ENCODE assay signal across 1 cellular context in the genomic region with DNA sequence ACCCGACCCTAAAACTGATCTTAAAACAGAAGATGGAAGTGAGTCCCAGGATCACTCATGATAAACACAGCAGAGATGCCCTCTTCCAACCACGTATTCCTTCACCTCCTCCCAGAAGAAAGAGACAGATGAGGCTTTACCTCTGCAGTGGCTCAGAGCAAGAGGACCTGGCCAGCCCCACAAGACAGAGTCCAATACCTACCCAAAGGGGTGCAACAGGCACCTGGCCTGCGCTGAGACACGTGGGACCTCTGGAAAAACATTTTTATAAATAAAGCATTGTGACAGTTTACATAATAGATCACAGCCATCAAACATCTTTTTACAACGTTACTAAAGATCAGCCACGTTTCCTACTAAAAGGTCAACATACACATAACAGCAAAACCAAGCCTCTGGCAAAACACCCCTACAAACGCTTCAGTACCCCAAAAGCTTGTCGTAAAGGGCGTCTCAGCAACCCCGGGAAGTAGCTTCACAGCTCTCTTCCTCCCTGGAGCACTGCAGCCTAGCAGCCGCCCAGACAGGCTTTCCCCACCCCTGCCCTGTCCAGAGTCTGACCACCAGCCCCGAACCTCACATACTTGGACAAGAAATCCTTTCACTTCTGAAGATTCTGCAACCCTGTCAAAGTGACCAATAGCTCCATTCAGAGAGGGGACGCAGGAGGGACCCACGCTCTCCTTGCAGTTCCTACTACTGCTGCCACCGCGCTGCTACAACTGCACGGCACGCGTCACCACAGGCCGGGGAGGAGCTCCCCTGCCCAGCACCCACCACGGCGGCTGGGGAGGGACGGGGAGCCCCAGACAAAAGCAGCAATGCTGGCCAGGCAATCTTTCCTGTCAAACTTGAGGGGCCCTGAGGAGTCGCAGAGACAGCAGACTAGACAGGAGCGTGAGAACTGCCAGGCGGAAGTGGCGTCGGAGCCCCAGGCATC.
TF ChIP-seq lines count a peak whose summit lies in the region.

No MANE protein-coding gene starts in this region.

TF ChIP-seq in WTC11, 78 proteins besides CTCF, POLR2A, EP300 and RAD21 (continued from another document):
- TF ChIP-seq, protein P1, sequence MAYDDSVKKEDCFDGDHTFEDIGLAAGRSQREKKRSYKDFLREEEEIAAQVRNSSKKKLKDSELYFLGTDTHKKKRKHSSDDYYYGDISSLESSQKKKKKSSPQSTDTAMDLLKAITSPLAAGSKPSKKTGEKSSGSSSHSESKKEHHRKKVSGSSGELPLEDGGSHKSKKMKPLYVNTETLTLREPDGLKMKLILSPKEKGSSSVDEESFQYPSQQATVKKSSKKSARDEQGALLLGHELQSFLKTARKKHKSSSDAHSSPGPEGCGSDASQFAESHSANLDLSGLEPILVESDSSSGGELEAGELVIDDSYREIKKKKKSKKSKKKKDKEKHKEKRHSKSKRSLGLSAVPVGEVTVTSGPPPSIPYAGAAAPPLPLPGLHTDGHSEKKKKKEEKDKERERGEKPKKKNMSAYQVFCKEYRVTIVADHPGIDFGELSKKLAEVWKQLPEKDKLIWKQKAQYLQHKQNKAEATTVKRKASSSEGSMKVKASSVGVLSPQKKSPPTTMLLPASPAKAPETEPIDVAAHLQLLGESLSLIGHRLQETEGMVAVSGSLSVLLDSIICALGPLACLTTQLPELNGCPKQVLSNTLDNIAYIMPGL (CRISPR knock-in tag; IDR thresholded peaks at IDR 0.05) = no peak
- TF ChIP-seq, protein P2, sequence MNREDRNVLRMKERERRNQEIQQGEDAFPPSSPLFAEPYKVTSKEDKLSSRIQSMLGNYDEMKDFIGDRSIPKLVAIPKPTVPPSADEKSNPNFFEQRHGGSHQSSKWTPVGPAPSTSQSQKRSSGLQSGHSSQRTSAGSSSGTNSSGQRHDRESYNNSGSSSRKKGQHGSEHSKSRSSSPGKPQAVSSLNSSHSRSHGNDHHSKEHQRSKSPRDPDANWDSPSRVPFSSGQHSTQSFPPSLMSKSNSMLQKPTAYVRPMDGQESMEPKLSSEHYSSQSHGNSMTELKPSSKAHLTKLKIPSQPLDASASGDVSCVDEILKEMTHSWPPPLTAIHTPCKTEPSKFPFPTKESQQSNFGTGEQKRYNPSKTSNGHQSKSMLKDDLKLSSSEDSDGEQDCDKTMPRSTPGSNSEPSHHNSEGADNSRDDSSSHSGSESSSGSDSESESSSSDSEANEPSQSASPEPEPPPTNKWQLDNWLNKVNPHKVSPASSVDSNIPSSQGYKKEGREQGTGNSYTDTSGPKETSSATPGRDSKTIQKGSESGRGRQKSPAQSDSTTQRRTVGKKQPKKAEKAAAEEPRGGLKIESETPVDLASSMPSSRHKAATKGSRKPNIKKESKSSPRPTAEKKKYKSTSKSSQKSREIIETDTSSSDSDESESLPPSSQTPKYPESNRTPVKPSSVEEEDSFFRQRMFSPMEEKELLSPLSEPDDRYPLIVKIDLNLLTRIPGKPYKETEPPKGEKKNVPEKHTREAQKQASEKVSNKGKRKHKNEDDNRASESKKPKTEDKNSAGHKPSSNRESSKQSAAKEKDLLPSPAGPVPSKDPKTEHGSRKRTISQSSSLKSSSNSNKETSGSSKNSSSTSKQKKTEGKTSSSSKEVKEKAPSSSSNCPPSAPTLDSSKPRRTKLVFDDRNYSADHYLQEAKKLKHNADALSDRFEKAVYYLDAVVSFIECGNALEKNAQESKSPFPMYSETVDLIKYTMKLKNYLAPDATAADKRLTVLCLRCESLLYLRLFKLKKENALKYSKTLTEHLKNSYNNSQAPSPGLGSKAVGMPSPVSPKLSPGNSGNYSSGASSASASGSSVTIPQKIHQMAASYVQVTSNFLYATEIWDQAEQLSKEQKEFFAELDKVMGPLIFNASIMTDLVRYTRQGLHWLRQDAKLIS (CRISPR knock-in tag; IDR thresholded peaks at IDR 0.05; ENCODE audit: borderline replicate concordance) = no peak
- TF ChIP-seq PRRX2 (CRISPR knock-in tag; IDR thresholded peaks at IDR 0.05) (no peak), ZBTB21 (CRISPR knock-in tag; IDR thresholded peaks at IDR 0.05; ENCODE audit: borderline replicate concordance) (no peak), JUN (CRISPR knock-in tag; IDR thresholded peaks at IDR 0.05) (no peak)
- TF ChIP-seq, protein P3, sequence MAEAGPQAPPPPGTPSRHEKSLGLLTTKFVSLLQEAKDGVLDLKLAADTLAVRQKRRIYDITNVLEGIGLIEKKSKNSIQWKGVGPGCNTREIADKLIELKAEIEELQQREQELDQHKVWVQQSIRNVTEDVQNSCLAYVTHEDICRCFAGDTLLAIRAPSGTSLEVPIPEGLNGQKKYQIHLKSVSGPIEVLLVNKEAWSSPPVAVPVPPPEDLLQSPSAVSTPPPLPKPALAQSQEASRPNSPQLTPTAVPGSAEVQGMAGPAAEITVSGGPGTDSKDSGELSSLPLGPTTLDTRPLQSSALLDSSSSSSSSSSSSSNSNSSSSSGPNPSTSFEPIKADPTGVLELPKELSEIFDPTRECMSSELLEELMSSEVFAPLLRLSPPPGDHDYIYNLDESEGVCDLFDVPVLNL (CRISPR knock-in tag; IDR thresholded peaks at IDR 0.05; ENCODE audit: borderline replicate concordance, low read depth) = no peak
- TF ChIP-seq, protein P4, sequence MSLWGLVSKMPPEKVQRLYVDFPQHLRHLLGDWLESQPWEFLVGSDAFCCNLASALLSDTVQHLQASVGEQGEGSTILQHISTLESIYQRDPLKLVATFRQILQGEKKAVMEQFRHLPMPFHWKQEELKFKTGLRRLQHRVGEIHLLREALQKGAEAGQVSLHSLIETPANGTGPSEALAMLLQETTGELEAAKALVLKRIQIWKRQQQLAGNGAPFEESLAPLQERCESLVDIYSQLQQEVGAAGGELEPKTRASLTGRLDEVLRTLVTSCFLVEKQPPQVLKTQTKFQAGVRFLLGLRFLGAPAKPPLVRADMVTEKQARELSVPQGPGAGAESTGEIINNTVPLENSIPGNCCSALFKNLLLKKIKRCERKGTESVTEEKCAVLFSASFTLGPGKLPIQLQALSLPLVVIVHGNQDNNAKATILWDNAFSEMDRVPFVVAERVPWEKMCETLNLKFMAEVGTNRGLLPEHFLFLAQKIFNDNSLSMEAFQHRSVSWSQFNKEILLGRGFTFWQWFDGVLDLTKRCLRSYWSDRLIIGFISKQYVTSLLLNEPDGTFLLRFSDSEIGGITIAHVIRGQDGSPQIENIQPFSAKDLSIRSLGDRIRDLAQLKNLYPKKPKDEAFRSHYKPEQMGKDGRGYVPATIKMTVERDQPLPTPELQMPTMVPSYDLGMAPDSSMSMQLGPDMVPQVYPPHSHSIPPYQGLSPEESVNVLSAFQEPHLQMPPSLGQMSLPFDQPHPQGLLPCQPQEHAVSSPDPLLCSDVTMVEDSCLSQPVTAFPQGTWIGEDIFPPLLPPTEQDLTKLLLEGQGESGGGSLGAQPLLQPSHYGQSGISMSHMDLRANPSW (CRISPR knock-in tag; conservative IDR thresholded peaks at IDR 0.05; ENCODE audit: low read depth) = no peak
